8 cellular contexts compared by ENCODE assay signal in the genomic region with DNA sequence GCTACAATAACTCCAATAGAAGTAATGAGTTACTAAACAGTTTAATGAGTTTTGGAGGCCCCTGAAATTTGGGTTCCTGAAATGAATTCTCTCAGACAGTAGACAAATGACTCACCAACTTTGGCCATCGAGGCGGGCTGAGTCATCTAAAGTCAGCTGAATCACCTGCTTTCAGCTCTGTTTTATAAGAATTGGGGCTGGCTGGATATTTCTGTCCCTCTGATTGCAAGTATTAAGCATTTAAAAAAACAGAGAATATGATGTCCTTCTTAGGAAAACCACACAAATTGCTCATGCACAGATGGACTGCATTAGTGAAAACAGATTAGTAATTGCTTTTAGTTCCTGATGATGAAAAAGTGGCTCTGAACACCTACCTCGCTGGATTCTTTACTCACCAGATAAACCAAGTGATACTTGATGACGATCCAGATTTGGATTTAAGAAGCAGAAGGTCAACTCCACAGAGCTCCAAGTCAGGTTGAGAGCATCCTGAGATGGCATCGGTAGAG. TPM values are rescaled to one million over a fixed set of nuclear protein-coding genes. Genes with fewer than 3 reads are reported as not detected.
DNase-seq lines count a peak whose midpoint lies in the region; ATAC-seq, FAIRE-seq and TF ChIP-seq lines count a peak whose summit lies in the region.

No MANE protein-coding gene starts in this region.

- H3K4me3 ChIP-seq in SK-N-SH (ENCODE audit: low read depth in 2 of 2, low read length in 1 of 2), result no peak overlapping the region

- ATAC-seq in GM19035 (IDR thresholded peaks at IDR 0.05; ENCODE audit: unreplicated experiment) (peak; percentile 91), HG03045 (IDR thresholded peaks at IDR 0.05; ENCODE audit: unreplicated experiment) (peak; percentile 90), omental fat pad (ENCODE audit: low FRiP score) (peak; percentile 60)

- no peaks in the 10 kb centered on the region for H3K9me2 ChIP-seq in SK-N-SH

- FAIRE-seq in urothelium cell line (lab: Jason Lieb, UNC), result no peak

- H3K27me3 ChIP-seq in SK-N-SH (ENCODE audit: insufficient read depth), result no peaks in the 10 kb centered on the region

- H3K9ac ChIP-seq in SK-N-SH, result peak overlapping the region; percentile 4; the same call in 1 of the 2 replicates

- peak overlapping the region; percentile 11; the same call in 1 of the 2 replicates for H2AFZ ChIP-seq in SK-N-SH (ENCODE audit: low read depth)

- H3K4me2 ChIP-seq in SK-N-SH, result peak overlapping the region; percentile 60

- DNase-seq in SK-N-SH, result no peak
- DNase-seq in brain pericyte (ENCODE audit: low read depth, low spot score), result peak; percentile 20
- DNase-seq in omental fat pad (ENCODE audit: low spot score), result peak; percentile 33
- DNase-seq in urothelium cell line (ENCODE audit: low spot score), result peak; percentile 91
- DNase-seq in T-helper 9 cell, result no peak
- DNase-seq in NCI-H524 treated with DMSO at 0.1 percent for 48 hours (lab: John Stamatoyannopoulos, UW), result no peak

- H3K9me3 ChIP-seq in SK-N-SH, result no peaks in the 10 kb centered on the region

- no peaks in the 10 kb centered on the region for H4K20me1 ChIP-seq in SK-N-SH (ENCODE audit: insufficient read depth)

- TF ChIP-seq CTCF in SK-N-SH (IDR thresholded peaks at IDR 0.05) (no peak), omental fat pad (IDR thresholded peaks at IDR 0.05) (no peak)

- POLR2A ChIA-PET in SK-N-SH (lab: Yijun Ruan, JAX), result no interaction called here

- H3K36me3 ChIP-seq in SK-N-SH (replicated peaks in 1 of 2; ENCODE audit: control insufficient read depth in 1 of 2, insufficient read depth in 2 of 2, low read length in 1 of 2), result no peaks in the 10 kb centered on the region

- peak; percentile 38 to 97; a peak in 3 of 4 replicates for TF ChIP-seq EP300 in SK-N-SH (IDR thresholded peaks at IDR 0.05; ENCODE audit: borderline replicate concordance in 1 of 2, low read depth in 1 of 2, low read length in 1 of 2)

- CTCF ChIA-PET in SK-N-SH (lab: Yijun Ruan, JAX), result interaction anchor here (0.6 to 1.1 kb wide), 3 partner anchors 10 to 168 kb away, joined by 3 read pairs; no protein-coding TSS in a partner anchor

- peaks cover 0 to 23% of the 10 kb centered on the region in 2 experiments; a peak in 3 of 4 replicates for H3K4me1 ChIP-seq in SK-N-SH (ENCODE audit: control insufficient read depth in 1 of 2, insufficient read depth in 2 of 2, low read depth in 1 of 2, low read length in 1 of 2)

- WGBS in SK-N-SH (ENCODE audit: low lambda C conversion rate), result 9% methylated on average over 5 of the region's 5 CpGs

- no peak for TF ChIP-seq RAD21 in SK-N-SH (IDR thresholded peaks at IDR 0.05; ENCODE audit: low read length)

- H3F3A ChIP-seq in SK-N-SH (replicated peaks; ENCODE audit: insufficient read depth), result peaks cover 15% of the 10 kb centered on the region

- no peaks in the 10 kb centered on the region for H3K79me2 ChIP-seq in SK-N-SH (ENCODE audit: insufficient read depth)

- peak overlapping the region; percentile 89 to 93; a peak in 3 of 4 replicates for H3K27ac ChIP-seq in SK-N-SH (ENCODE audit: low read depth in 2 of 2, low read length in 1 of 2)

TF ChIP-seq in SK-N-SH, 30 proteins besides CTCF, POLR2A, EP300 and RAD21 (continues in another document):
- no peak for TF ChIP-seq IRF3 (IDR thresholded peaks at IDR 0.05; ENCODE audit: low read depth, low read length)
- TF ChIP-seq NFIC (IDR thresholded peaks at IDR 0.05; ENCODE audit: borderline replicate concordance), result peak; percentile 91
- TF ChIP-seq REST (IDR thresholded peaks at IDR 0.05; ENCODE audit: low read depth, low read length), result 0 out of 2 replicates have a peak, but pooled peaks have one; percentile 12
- 0 out of 2 replicates have a peak, but pooled peaks have one; percentile 21 for TF ChIP-seq SIN3A (IDR thresholded peaks at IDR 0.05; ENCODE audit: borderline replicate concordance, low read depth, low read length)
- TF ChIP-seq YY1 (IDR thresholded peaks at IDR 0.05; ENCODE audit: low read depth), result no peak
- TF ChIP-seq CHD2 (IDR thresholded peaks at IDR 0.05; ENCODE audit: low read length, partially characterized antibody), result no peak
- no peak for TF ChIP-seq MXI1 (IDR thresholded peaks at IDR 0.05; ENCODE audit: low read depth, low read length)
- peak; percentile 43; the same call in 1 of the 2 replicates for TF ChIP-seq GABPA (IDR thresholded peaks at IDR 0.05; ENCODE audit: low read depth)
- TF ChIP-seq NRF1 (IDR thresholded peaks at IDR 0.05; ENCODE audit: low read depth, low read length), result no peak
- no peak for TF ChIP-seq USF2 (IDR thresholded peaks at IDR 0.05; ENCODE audit: borderline replicate concordance, low read depth, low read length)
- no peak for TF ChIP-seq RFX5 (IDR thresholded peaks at IDR 0.05; ENCODE audit: low read length)
- peak; percentile 79; the same call in 1 of the 2 replicates for TF ChIP-seq RXRA (IDR thresholded peaks at IDR 0.05; ENCODE audit: borderline replicate concordance, low read depth)
- TF ChIP-seq FOXJ3 (CRISPR knock-in tag; IDR thresholded peaks at IDR 0.05), result no peak
- peak; percentile 99 for TF ChIP-seq TCF12 (IDR thresholded peaks at IDR 0.05)
- peak; percentile 94 for TF ChIP-seq FOXM1 (IDR thresholded peaks at IDR 0.05; ENCODE audit: low read depth)
- peak; percentile 98 for TF ChIP-seq TEAD4 (IDR thresholded peaks at IDR 0.05; ENCODE audit: borderline replicate concordance, insufficient read depth)
- TF ChIP-seq TAF1 (IDR thresholded peaks at IDR 0.05; ENCODE audit: borderline replicate concordance, low read depth, low read length), result no peak
- TF ChIP-seq, protein P1, sequence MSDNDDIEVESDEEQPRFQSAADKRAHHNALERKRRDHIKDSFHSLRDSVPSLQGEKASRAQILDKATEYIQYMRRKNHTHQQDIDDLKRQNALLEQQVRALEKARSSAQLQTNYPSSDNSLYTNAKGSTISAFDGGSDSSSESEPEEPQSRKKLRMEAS (IDR thresholded peaks at IDR 0.05; ENCODE audit: low read depth), result peak; percentile 53; the same call in 1 of the 2 replicates
- TF ChIP-seq ELF1 (IDR thresholded peaks at IDR 0.05), result peak; percentile 27; the same call in 1 of the 2 replicates
- peak; percentile 87 for TF ChIP-seq PBX3 (IDR thresholded peaks at IDR 0.05)
- TF ChIP-seq SMC3 (IDR thresholded peaks at IDR 0.05; ENCODE audit: low read depth, low read length), result no peak
- TF ChIP-seq RCOR1 (IDR thresholded peaks at IDR 0.05; ENCODE audit: low read length), result no peak

RNA-seq across cellular contexts. Expression of gene ZNF365, which starts 59.1 kb away (rescaled TPM):
- polyA plus RNA-seq in SK-N-SH (2012; rRNA removed), result 4.5 and 5.9 TPM in 2 replicates
- 5.9 and 6.3 TPM in 2 replicates for polyA plus RNA-seq in SK-N-SH (2012; cell fraction: cytosol; rRNA removed)
- 4.0 and 4.8 TPM in 2 replicates for polyA plus RNA-seq in SK-N-SH (2012; cell fraction: nucleus; rRNA removed)
- under 1 TPM in 2 of 4 donors, not detected in 2; 0.12 to 0.19 TPM for total RNA-seq in omental fat pad

Comparison
In these comparisons a context has a peak if more than half of its experiments do, and no peak if none do; other contexts are left out.
1. DNase-seq: peak in brain pericyte (single experiment), omental fat pad (single experiment) and urothelium cell line (single experiment); none in SK-N-SH (single experiment), T-helper 9 cell (single experiment) and NCI-H524 treated with DMSO at 0.1 percent for 48 hours (single experiment).
2. Peak in every context shown above with its lines, with median percentiles within 50 percentile points of each other: ATAC-seq.